Comparison of ENCODE assay signal across 8 cellular contexts in genomic region chr3:19543212-19543841, GRCh38.
DNase-seq lines count a peak whose midpoint lies in the region; ATAC-seq and TF ChIP-seq lines count a peak whose summit lies in the region.

No MANE protein-coding gene starts in this region.

- no peaks in the 10 kb centered on the region for H3K4me1 ChIP-seq in HAP-1

- H3K9me3 ChIP-seq in HAP-1 = no peaks in the 10 kb centered on the region

- DNase-seq in activated naive CD8-positive, alpha-beta T cell treated with anti-CD3 and anti-CD28 coated beads, Interleukin-2, amount 50 U/mL, for 24 hours = no peak
- no peak for DNase-seq in activated naive CD8-positive, alpha-beta T cell treated with anti-CD3 and anti-CD28 coated beads for 36 hours
- DNase-seq in HAP-1 (ENCODE audit: low spot score in 2 of 2) (peak; percentile 21 to 50), Kasumi-1 (lab: John Stamatoyannopoulos, UW) (peak; percentile 36 to 73), medulla oblongata (ENCODE audit: extremely low spot score) (peak; percentile 70), kidney glomerular epithelial cell (lab: John Stamatoyannopoulos, UW) (no peak)
- no peak for DNase-seq in activated T-cell treated with anti-CD3 and anti-CD28 coated beads, Interleukin-2, amount 50 U/mL, for 1 hour

- no peak overlapping the region for H3K4me3 ChIP-seq in HAP-1

- peak; percentile 46 for ATAC-seq in activated naive CD8-positive, alpha-beta T cell treated with anti-CD3 and anti-CD28 coated beads, Interleukin-2, amount 50 U/mL, for 24 hours

- no peak overlapping the region for H3K4me3 Mint-ChIP-seq in activated naive CD8-positive, alpha-beta T cell treated with anti-CD3 and anti-CD28 coated beads, Interleukin-2, amount 50 U/mL, for 24 hours
- no peak overlapping the region for H3K4me3 Mint-ChIP-seq in activated naive CD8-positive, alpha-beta T cell treated with anti-CD3 and anti-CD28 coated beads for 36 hours

- peak; percentile 94 for TF ChIP-seq CTCF in VCaP (conservative IDR thresholded peaks at IDR 0.05)

- H3K36me3 ChIP-seq in HAP-1 (replicated peaks) = no peaks in the 10 kb centered on the region

- peaks cover 21% of the 10 kb centered on the region for H3K4me1 Mint-ChIP-seq in activated naive CD8-positive, alpha-beta T cell treated with anti-CD3 and anti-CD28 coated beads, Interleukin-2, amount 50 U/mL, for 24 hours
- no peaks in the 10 kb centered on the region for H3K4me1 Mint-ChIP-seq in activated naive CD8-positive, alpha-beta T cell treated with anti-CD3 and anti-CD28 coated beads for 36 hours

- H3K27me3 Mint-ChIP-seq in activated naive CD8-positive, alpha-beta T cell treated with anti-CD3 and anti-CD28 coated beads, Interleukin-2, amount 50 U/mL, for 24 hours = peaks cover 3% of the 10 kb centered on the region
- H3K27me3 Mint-ChIP-seq in activated naive CD8-positive, alpha-beta T cell treated with anti-CD3 and anti-CD28 coated beads for 36 hours = peaks cover 12% of the 10 kb centered on the region

- no peaks in the 10 kb centered on the region for H3K36me3 Mint-ChIP-seq in activated naive CD8-positive, alpha-beta T cell treated with anti-CD3 and anti-CD28 coated beads, Interleukin-2, amount 50 U/mL, for 24 hours (ENCODE audit: low read depth)
- no peaks in the 10 kb centered on the region for H3K36me3 Mint-ChIP-seq in activated naive CD8-positive, alpha-beta T cell treated with anti-CD3 and anti-CD28 coated beads for 36 hours

- H3K27ac ChIP-seq in VCaP = no peak overlapping the region

- H3K9me3 Mint-ChIP-seq in activated naive CD8-positive, alpha-beta T cell treated with anti-CD3 and anti-CD28 coated beads, Interleukin-2, amount 50 U/mL, for 24 hours = no peaks in the 10 kb centered on the region
- no peaks in the 10 kb centered on the region for H3K9me3 Mint-ChIP-seq in activated naive CD8-positive, alpha-beta T cell treated with anti-CD3 and anti-CD28 coated beads for 36 hours

- H3K27me3 ChIP-seq in HAP-1 (ENCODE audit: low read depth) = peaks cover 6% of the 10 kb centered on the region; the same call in 1 of the 2 replicates

- H3K27ac Mint-ChIP-seq in activated naive CD8-positive, alpha-beta T cell treated with anti-CD3 and anti-CD28 coated beads, Interleukin-2, amount 50 U/mL, for 24 hours = no peak overlapping the region
- no peak overlapping the region for H3K27ac Mint-ChIP-seq in activated naive CD8-positive, alpha-beta T cell treated with anti-CD3 and anti-CD28 coated beads for 36 hours

- in situ Hi-C loops in HAP-1 (cut with MboI; ENCODE audit: low sequenced_read_pairs) = no loop called here

Comparison
In these comparisons a context has a peak if more than half of its experiments do, and no peak if none do; other contexts are left out.
1. DNase-seq: peak in HAP-1 (2 of 2), Kasumi-1 (2 of 2) and medulla oblongata (single experiment); none in activated naive CD8-positive, alpha-beta T cell treated with anti-CD3 and anti-CD28 coated beads, Interleukin-2, amount 50 U/mL, for 24 hours (single experiment), activated naive CD8-positive, alpha-beta T cell treated with anti-CD3 and anti-CD28 coated beads for 36 hours (single experiment), activated T-cell treated with anti-CD3 and anti-CD28 coated beads, Interleukin-2, amount 50 U/mL, for 1 hour (single experiment) and kidney glomerular epithelial cell (single experiment).